ENCODE assay signal across 1 cellular context in genomic region chr22:37658133-37659065, GRCh38.
A peak's percentile ranks its signal among the peaks of the same experiment; 100 is the strongest.
TF ChIP-seq lines count a peak whose summit lies in the region.

Gene PDXP (plus strand): TSS chr22:37658723. CDS start chr22:37658783, 60 bp downstream.

TF ChIP-seq in WTC11, 78 proteins besides CTCF, POLR2A, EP300 and RAD21 (continued from another document):
- TF ChIP-seq PRRX2 (CRISPR knock-in tag; IDR thresholded peaks at IDR 0.05) (no peak), CBFB (CRISPR knock-in tag; IDR thresholded peaks at IDR 0.05; ENCODE audit: low read depth) (no peak), AFF4 (CRISPR knock-in tag; IDR thresholded peaks at IDR 0.05; ENCODE audit: borderline replicate concordance) (no peak), MXD4 (CRISPR knock-in tag; IDR thresholded peaks at IDR 0.05; ENCODE audit: borderline replicate concordance) (no peak), ZNF396 (CRISPR knock-in tag; IDR thresholded peaks at IDR 0.05; ENCODE audit: borderline replicate concordance) (no peak), ESRRA (CRISPR knock-in tag; IDR thresholded peaks at IDR 0.05; ENCODE audit: borderline replicate concordance) (no peak), USF1 (CRISPR knock-in tag; IDR thresholded peaks at IDR 0.05) (peak; percentile 58), ATF1 (CRISPR knock-in tag; IDR thresholded peaks at IDR 0.05) (no peak), FOXP1 (CRISPR knock-in tag; IDR thresholded peaks at IDR 0.05; ENCODE audit: borderline replicate concordance) (peak; percentile 77), E2F4 (CRISPR knock-in tag; IDR thresholded peaks at IDR 0.05; ENCODE audit: borderline replicate concordance, low read depth) (no peak; the same call in 1 of the 2 replicates), ZNF219 (CRISPR knock-in tag; IDR thresholded peaks at IDR 0.05; ENCODE audit: borderline replicate concordance) (no peak), ZNF512 (CRISPR knock-in tag; IDR thresholded peaks at IDR 0.05; ENCODE audit: borderline replicate concordance) (no peak), NFYB (CRISPR knock-in tag; conservative IDR thresholded peaks at IDR 0.05; ENCODE audit: low read depth) (peak; percentile 95), JAZF1 (CRISPR knock-in tag; IDR thresholded peaks at IDR 0.05) (no peak), ERG (CRISPR knock-in tag; IDR thresholded peaks at IDR 0.05) (0 out of 2 replicates have a peak, but pooled peaks have one; percentile 19), NFE2L1 (CRISPR knock-in tag; IDR thresholded peaks at IDR 0.05) (no peak), HMGA2 (CRISPR knock-in tag; IDR thresholded peaks at IDR 0.05) (no peak), FOXP4 (CRISPR knock-in tag; IDR thresholded peaks at IDR 0.05) (peak; percentile 94), ZNF416 (CRISPR knock-in tag; IDR thresholded peaks at IDR 0.05) (no peak), TP53 (CRISPR knock-in tag; IDR thresholded peaks at IDR 0.05) (no peak), KAT7 (CRISPR knock-in tag; IDR thresholded peaks at IDR 0.05; ENCODE audit: borderline replicate concordance) (peak; percentile 79; the same call in 1 of the 2 replicates), IRF2 (CRISPR knock-in tag; IDR thresholded peaks at IDR 0.05; ENCODE audit: borderline replicate concordance, low read depth) (no peak), ZMAT4 (CRISPR knock-in tag; IDR thresholded peaks at IDR 0.05) (no peak), MAX (CRISPR knock-in tag; IDR thresholded peaks at IDR 0.05) (peak; percentile 81; the same call in 1 of the 2 replicates), NR2C2 (CRISPR knock-in tag; IDR thresholded peaks at IDR 0.05) (no peak), ETV6 (CRISPR knock-in tag; IDR thresholded peaks at IDR 0.05) (peak; percentile 80), MYBL2 (CRISPR knock-in tag; IDR thresholded peaks at IDR 0.05) (peak; percentile 53; the same call in 1 of the 2 replicates), ELF4 (CRISPR knock-in tag; IDR thresholded peaks at IDR 0.05; ENCODE audit: low read depth) (no peak), ZNF121 (CRISPR knock-in tag; IDR thresholded peaks at IDR 0.05) (no peak), TEAD1 (CRISPR knock-in tag; IDR thresholded peaks at IDR 0.05) (peak; percentile 92), AR (CRISPR knock-in tag; IDR thresholded peaks at IDR 0.05) (no peak), ZNF317 (CRISPR knock-in tag; IDR thresholded peaks at IDR 0.05; ENCODE audit: borderline replicate concordance, low read depth) (peak; percentile 17; the same call in 1 of the 2 replicates), ZSCAN18 (CRISPR knock-in tag; IDR thresholded peaks at IDR 0.05) (no peak)
